24 cellular contexts compared by ENCODE assay signal in the genomic region with DNA sequence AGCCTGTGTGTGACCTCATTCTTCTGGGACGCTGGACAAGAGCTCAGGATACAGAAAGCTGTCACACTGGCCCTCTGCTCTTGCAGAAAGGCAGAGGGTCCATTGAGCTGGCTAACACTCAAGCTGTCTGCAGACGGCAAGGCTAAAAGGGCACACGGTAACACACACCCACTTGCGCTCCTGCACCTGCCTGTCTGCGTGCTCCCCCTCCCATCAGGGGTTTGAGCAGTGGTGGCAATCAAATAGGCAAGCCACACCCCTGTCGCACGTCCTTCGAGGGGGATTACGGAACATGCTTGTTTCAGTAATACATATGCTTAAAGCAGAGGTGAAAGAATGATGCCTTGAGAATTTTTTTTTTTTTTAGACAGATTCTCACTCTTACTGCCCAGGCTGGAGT. TPM values are rescaled to one million over a fixed set of nuclear protein-coding genes. Genes with fewer than 3 reads are reported as not detected.
"Had no signal": no experiment of that assay in that cellular context is flagged by ENCODE, and none has a peak within 500 bp of the region (broad histone marks: within the 10 kb centered on the region; RNA-seq: fewer than 3 reads in every experiment).

No MANE protein-coding gene starts in this region.

- H3K27ac ChIP-seq: adrenal gland, breast epithelium, foreskin keratinocyte, neural progenitor cell, sigmoid colon, stomach, suprapubic skin, tibial nerve had no signal

- H3K9me3 ChIP-seq: adrenal gland, breast epithelium, sigmoid colon, stomach, suprapubic skin, tibial nerve had no signal

- H3K4me1 Mint-ChIP-seq: activated B cell treated with CpG ODN at 0.5 μM for 24 hours; activated CD4-positive, alpha-beta T cell treated with anti-CD3 and anti-CD28 coated beads for 36 hours; central memory CD8-positive, alpha-beta T cell; stimulated activated memory B cell treated with anti-CD40 and anti-IgM and Interleukin-4, amounts not matched to agents 10 μg/mL and 1 μg/mL and 100 μg/mL, for 72 hours had no signal

- H3K27me3 ChIP-seq: adrenal gland, breast epithelium, foreskin keratinocyte, neural progenitor cell, sigmoid colon, stomach, suprapubic skin, tibial nerve had no signal

- H3K36me3 Mint-ChIP-seq: activated naive CD8-positive, alpha-beta T cell; naive thymus-derived CD4-positive, alpha-beta T cell; stimulated activated memory B cell treated with anti-CD40 and anti-IgM and Interleukin-4, amounts not matched to agents 10 μg/mL and 1 μg/mL and 100 μg/mL, for 72 hours had no signal

- DNase-seq: activated B cell treated with CpG ODN at 0.5 μM for 24 hours; activated CD4-positive, alpha-beta T cell treated with anti-CD3 and anti-CD28 coated beads for 36 hours; activated CD4-positive, alpha-beta T cell treated with anti-CD3 and anti-CD28 coated beads, Interleukin-2, amount 50 U/mL, for 48 hours; activated CD8-positive, alpha-beta memory T cell treated with anti-CD3 and anti-CD28 coated beads, Interleukin-2, amount 50 U/mL, for 48 hours; activated naive CD4-positive, alpha-beta T cell; activated T-cell treated with anti-CD3 and anti-CD28 coated beads, Interleukin-2, amount 50 U/mL, for 4 hours; adrenal gland; effector memory CD4-positive, alpha-beta T cell; foreskin keratinocyte; kidney; naive thymus-derived CD4-positive, alpha-beta T cell; sigmoid colon; stimulated activated CD4-positive, alpha-beta T cell treated with anti-CD3 and anti-CD28 coated beads, Interleukin-15, amount 100 ng/mL, for 24 hours; stomach had no signal

- H3K4me1 ChIP-seq: adrenal gland, breast epithelium, foreskin keratinocyte, sigmoid colon, stomach, suprapubic skin, tibial nerve had no signal

- H3K4me3 Mint-ChIP-seq: activated B cell treated with CpG ODN at 0.5 μM for 24 hours; activated CD4-positive, alpha-beta T cell treated with anti-CD3 and anti-CD28 coated beads for 36 hours; activated naive CD8-positive, alpha-beta T cell; activated T-cell treated with anti-CD3 and anti-CD28 coated beads, Interleukin-2, amount 50 U/mL, for 4 hours; central memory CD8-positive, alpha-beta T cell; naive thymus-derived CD4-positive, alpha-beta T cell; neural progenitor cell; stimulated activated memory B cell treated with anti-CD40 and anti-IgM and Interleukin-4, amounts not matched to agents 10 μg/mL and 1 μg/mL and 100 μg/mL, for 72 hours had no signal

- H3K27me3 Mint-ChIP-seq: activated B cell treated with CpG ODN at 0.5 μM for 24 hours; activated CD4-positive, alpha-beta T cell treated with anti-CD3 and anti-CD28 coated beads for 36 hours; activated naive CD8-positive, alpha-beta T cell; central memory CD8-positive, alpha-beta T cell; stimulated activated memory B cell treated with anti-CD40 and anti-IgM and Interleukin-4, amounts not matched to agents 10 μg/mL and 1 μg/mL and 100 μg/mL, for 72 hours had no signal

- H3K9me3 Mint-ChIP-seq: activated B cell treated with CpG ODN at 0.5 μM for 24 hours; activated T-cell treated with anti-CD3 and anti-CD28 coated beads, Interleukin-2, amount 50 U/mL, for 4 hours; activated T-helper 2 cell treated with anti-CD3 and anti-CD28 coated beads, Interferon-gamma antibody, Interleukin-2, Interleukin-4, amounts not matched to agents 10 μg/mL and 5 μg/mL and 100 μg/mL, durations not matched to agents 14 hours and 24 hours and 36 hours; central memory CD8-positive, alpha-beta T cell; naive thymus-derived CD4-positive, alpha-beta T cell had no signal

- ATAC-seq: stimulated activated memory B cell treated with anti-CD40 and anti-IgM and Interleukin-4, amounts not matched to agents 10 μg/mL and 1 μg/mL and 100 μg/mL, for 72 hours had no signal

- H3K9ac ChIP-seq: neural progenitor cell had no signal

- H3K36me3 ChIP-seq: adrenal gland, breast epithelium, neural progenitor cell, sigmoid colon, stomach, suprapubic skin, tibial nerve had no signal

- H3K4me3 ChIP-seq: adrenal gland, breast epithelium, lung, neural progenitor cell, sigmoid colon, smooth muscle cell, stomach, suprapubic skin, tibial nerve had no signal

- H3K4me2 ChIP-seq: neural progenitor cell, smooth muscle cell had no signal

- H3K27ac Mint-ChIP-seq: activated B cell treated with CpG ODN at 0.5 μM for 24 hours; activated CD4-positive, alpha-beta T cell treated with anti-CD3 and anti-CD28 coated beads for 36 hours; activated naive CD8-positive, alpha-beta T cell; activated T-helper 2 cell treated with anti-CD3 and anti-CD28 coated beads, Interferon-gamma antibody, Interleukin-2, Interleukin-4, amounts not matched to agents 10 μg/mL and 5 μg/mL and 100 μg/mL, durations not matched to agents 14 hours and 24 hours and 36 hours; naive thymus-derived CD4-positive, alpha-beta T cell; neural progenitor cell; stimulated activated memory B cell treated with anti-CD40 and anti-IgM and Interleukin-4, amounts not matched to agents 10 μg/mL and 1 μg/mL and 100 μg/mL, for 72 hours had no signal

RNA-seq across cellular contexts. Expression of a gene that starts 55.8 kb away (rescaled TPM):
- polyA plus RNA-seq: naive thymus-derived CD4-positive, alpha-beta T cell had no signal
